Comparison of ENCODE assay signal across 1 cellular context in the genomic region with DNA sequence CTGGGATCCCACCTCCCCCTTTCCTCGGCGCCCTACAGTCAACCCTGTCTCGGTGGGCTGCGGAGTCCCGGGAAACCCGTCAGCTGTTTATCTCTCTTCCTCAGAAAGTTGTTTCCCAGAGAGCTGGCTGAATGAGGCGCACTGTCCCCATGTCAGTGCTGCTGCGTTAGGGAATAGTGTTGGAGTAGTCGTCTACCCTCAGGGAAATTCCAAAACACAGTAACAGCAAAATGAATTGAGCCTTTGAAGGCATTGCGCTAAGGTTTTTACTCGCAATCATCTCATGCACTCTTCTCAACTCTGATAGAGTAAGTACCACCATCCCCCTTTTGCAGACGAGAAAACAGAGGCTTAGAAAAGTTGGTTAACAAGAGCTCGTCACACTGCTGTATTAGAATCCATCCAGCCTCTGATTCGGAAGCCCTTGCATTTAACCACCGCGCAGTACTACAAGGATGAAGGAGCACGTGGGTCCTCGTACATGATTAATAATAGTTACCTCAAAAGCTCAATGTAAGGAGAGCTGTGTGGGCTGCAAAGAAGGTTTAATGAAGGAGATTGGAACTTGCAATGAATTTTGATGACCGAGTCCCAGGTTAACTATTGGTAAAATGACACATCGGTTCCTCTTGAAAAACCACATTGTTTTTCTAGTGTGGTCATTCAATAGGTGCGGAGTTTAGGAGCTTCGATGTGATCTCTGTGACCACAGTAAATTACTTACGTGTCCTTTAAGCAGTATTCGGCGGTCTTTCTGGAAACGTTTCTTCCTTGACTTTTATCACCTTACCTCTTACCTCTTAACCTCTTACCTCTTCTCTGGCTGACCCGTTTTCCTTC.
TF ChIP-seq lines count a peak whose summit lies in the region.

No MANE protein-coding gene starts in this region.

TF ChIP-seq in K562, 482 proteins besides CTCF, POLR2A, EP300 and RAD21 (continued from another document and continues in another):
- TF ChIP-seq, protein P1, sequence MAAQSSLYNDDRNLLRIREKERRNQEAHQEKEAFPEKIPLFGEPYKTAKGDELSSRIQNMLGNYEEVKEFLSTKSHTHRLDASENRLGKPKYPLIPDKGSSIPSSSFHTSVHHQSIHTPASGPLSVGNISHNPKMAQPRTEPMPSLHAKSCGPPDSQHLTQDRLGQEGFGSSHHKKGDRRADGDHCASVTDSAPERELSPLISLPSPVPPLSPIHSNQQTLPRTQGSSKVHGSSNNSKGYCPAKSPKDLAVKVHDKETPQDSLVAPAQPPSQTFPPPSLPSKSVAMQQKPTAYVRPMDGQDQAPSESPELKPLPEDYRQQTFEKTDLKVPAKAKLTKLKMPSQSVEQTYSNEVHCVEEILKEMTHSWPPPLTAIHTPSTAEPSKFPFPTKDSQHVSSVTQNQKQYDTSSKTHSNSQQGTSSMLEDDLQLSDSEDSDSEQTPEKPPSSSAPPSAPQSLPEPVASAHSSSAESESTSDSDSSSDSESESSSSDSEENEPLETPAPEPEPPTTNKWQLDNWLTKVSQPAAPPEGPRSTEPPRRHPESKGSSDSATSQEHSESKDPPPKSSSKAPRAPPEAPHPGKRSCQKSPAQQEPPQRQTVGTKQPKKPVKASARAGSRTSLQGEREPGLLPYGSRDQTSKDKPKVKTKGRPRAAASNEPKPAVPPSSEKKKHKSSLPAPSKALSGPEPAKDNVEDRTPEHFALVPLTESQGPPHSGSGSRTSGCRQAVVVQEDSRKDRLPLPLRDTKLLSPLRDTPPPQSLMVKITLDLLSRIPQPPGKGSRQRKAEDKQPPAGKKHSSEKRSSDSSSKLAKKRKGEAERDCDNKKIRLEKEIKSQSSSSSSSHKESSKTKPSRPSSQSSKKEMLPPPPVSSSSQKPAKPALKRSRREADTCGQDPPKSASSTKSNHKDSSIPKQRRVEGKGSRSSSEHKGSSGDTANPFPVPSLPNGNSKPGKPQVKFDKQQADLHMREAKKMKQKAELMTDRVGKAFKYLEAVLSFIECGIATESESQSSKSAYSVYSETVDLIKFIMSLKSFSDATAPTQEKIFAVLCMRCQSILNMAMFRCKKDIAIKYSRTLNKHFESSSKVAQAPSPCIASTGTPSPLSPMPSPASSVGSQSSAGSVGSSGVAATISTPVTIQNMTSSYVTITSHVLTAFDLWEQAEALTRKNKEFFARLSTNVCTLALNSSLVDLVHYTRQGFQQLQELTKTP (IDR thresholded peaks at IDR 0.05; ENCODE audit: low read depth in 1 of 2, partially characterized antibody in 2 of 2), result peak in 1 of 2 experiments; percentile 39
- TF ChIP-seq MEF2A (IDR thresholded peaks at IDR 0.05; ENCODE audit: control insufficient read depth, low read depth, low read length), result no peak
- TF ChIP-seq RFX1 (IDR thresholded peaks at IDR 0.05), result no peak
- TF ChIP-seq ZFPM2 (CRISPR knock-in tag; IDR thresholded peaks at IDR 0.05), result no peak
- 0 out of 2 replicates have a peak, but pooled peaks have one; percentile 64 for TF ChIP-seq ZNF57 (CRISPR knock-in tag; IDR thresholded peaks at IDR 0.05)
- no peak for TF ChIP-seq ZNF41 (CRISPR knock-in tag; conservative IDR thresholded peaks at IDR 0.05)
- TF ChIP-seq POLR3G (IDR thresholded peaks at IDR 0.05; ENCODE audit: extremely low read depth, insufficient read length, insufficient replicate concordance), result no peak
- 0 out of 2 replicates have a peak, but pooled peaks have one; percentile 30 for TF ChIP-seq CAMTA2 (CRISPR knock-in tag; conservative IDR thresholded peaks at IDR 0.05)
- TF ChIP-seq, protein P2, sequence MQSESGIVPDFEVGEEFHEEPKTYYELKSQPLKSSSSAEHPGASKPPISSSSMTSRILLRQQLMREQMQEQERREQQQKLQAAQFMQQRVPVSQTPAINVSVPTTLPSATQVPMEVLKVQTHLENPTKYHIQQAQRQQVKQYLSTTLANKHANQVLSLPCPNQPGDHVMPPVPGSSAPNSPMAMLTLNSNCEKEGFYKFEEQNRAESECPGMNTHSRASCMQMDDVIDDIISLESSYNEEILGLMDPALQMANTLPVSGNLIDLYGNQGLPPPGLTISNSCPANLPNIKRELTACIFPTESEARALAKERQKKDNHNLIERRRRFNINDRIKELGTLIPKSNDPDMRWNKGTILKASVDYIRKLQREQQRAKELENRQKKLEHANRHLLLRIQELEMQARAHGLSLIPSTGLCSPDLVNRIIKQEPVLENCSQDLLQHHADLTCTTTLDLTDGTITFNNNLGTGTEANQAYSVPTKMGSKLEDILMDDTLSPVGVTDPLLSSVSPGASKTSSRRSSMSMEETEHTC (IDR thresholded peaks at IDR 0.05), result no peak
- TF ChIP-seq TBP (optimal IDR thresholded peaks at IDR 0.05; ENCODE audit: low read depth, low read length), result no peak
- TF ChIP-seq ZNF146 (CRISPR knock-in tag; IDR thresholded peaks at IDR 0.05; ENCODE audit: unreplicated experiment), result no peak
- no peak for TF ChIP-seq GTF2E2 (tag; IDR thresholded peaks at IDR 0.05)
- TF ChIP-seq ZNF699 (CRISPR knock-in tag; IDR thresholded peaks at IDR 0.05; ENCODE audit: insufficient replicate concordance), result no peak
- no peak for TF ChIP-seq HDAC8 (tag; IDR thresholded peaks at IDR 0.05)
- no peak for TF ChIP-seq ZNF121 (CRISPR knock-in tag; conservative IDR thresholded peaks at IDR 0.05)
- no peak for TF ChIP-seq RBM39 (optimal IDR thresholded peaks at IDR 0.05; ENCODE audit: low read depth, low read length)
- TF ChIP-seq, protein P3, sequence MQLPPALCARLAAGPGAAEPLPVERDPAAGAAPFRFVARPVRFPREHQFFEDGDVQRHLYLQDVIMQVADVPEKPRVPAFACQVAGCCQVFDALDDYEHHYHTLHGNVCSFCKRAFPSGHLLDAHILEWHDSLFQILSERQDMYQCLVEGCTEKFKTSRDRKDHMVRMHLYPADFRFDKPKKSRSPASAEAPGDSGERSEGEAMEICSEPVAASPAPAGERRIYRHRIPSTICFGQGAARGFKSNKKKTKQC (CRISPR knock-in tag; IDR thresholded peaks at IDR 0.05), result no peak
- TF ChIP-seq, protein P4, sequence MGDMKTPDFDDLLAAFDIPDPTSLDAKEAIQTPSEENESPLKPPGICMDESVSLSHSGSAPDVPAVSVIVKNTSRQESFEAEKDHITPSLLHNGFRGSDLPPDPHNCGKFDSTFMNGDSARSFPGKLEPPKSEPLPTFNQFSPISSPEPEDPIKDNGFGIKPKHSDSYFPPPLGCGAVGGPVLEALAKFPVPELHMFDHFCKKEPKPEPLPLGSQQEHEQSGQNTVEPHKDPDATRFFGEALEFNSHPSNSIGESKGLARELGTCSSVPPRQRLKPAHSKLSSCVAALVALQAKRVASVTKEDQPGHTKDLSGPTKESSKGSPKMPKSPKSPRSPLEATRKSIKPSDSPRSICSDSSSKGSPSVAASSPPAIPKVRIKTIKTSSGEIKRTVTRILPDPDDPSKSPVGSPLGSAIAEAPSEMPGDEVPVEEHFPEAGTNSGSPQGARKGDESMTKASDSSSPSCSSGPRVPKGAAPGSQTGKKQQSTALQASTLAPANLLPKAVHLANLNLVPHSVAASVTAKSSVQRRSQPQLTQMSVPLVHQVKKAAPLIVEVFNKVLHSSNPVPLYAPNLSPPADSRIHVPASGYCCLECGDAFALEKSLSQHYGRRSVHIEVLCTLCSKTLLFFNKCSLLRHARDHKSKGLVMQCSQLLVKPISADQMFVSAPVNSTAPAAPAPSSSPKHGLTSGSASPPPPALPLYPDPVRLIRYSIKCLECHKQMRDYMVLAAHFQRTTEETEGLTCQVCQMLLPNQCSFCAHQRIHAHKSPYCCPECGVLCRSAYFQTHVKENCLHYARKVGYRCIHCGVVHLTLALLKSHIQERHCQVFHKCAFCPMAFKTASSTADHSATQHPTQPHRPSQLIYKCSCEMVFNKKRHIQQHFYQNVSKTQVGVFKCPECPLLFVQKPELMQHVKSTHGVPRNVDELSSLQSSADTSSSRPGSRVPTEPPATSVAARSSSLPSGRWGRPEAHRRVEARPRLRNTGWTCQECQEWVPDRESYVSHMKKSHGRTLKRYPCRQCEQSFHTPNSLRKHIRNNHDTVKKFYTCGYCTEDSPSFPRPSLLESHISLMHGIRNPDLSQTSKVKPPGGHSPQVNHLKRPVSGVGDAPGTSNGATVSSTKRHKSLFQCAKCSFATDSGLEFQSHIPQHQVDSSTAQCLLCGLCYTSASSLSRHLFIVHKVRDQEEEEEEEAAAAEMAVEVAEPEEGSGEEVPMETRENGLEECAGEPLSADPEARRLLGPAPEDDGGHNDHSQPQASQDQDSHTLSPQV (IDR thresholded peaks at IDR 0.05), result peak; percentile 85
- no peak for TF ChIP-seq ZFX (CRISPR knock-in tag; IDR thresholded peaks at IDR 0.05)
- TF ChIP-seq, protein P5, sequence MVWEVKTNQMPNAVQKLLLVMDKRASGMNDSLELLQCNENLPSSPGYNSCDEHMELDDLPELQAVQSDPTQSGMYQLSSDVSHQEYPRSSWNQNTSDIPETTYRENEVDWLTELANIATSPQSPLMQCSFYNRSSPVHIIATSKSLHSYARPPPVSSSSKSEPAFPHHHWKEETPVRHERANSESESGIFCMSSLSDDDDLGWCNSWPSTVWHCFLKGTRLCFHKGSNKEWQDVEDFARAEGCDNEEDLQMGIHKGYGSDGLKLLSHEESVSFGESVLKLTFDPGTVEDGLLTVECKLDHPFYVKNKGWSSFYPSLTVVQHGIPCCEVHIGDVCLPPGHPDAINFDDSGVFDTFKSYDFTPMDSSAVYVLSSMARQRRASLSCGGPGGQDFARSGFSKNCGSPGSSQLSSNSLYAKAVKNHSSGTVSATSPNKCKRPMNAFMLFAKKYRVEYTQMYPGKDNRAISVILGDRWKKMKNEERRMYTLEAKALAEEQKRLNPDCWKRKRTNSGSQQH (CRISPR knock-in tag; IDR thresholded peaks at IDR 0.05), result no peak
- peak; percentile 28; the same call in 1 of the 2 replicates for TF ChIP-seq SMARCA5 (IDR thresholded peaks at IDR 0.05)
- TF ChIP-seq, protein P6, sequence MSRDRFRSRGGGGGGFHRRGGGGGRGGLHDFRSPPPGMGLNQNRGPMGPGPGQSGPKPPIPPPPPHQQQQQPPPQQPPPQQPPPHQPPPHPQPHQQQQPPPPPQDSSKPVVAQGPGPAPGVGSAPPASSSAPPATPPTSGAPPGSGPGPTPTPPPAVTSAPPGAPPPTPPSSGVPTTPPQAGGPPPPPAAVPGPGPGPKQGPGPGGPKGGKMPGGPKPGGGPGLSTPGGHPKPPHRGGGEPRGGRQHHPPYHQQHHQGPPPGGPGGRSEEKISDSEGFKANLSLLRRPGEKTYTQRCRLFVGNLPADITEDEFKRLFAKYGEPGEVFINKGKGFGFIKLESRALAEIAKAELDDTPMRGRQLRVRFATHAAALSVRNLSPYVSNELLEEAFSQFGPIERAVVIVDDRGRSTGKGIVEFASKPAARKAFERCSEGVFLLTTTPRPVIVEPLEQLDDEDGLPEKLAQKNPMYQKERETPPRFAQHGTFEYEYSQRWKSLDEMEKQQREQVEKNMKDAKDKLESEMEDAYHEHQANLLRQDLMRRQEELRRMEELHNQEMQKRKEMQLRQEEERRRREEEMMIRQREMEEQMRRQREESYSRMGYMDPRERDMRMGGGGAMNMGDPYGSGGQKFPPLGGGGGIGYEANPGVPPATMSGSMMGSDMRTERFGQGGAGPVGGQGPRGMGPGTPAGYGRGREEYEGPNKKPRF (IDR thresholded peaks at IDR 0.05; ENCODE audit: low read depth, low read length), result no peak
- TF ChIP-seq POU5F1 (IDR thresholded peaks at IDR 0.05; ENCODE audit: borderline replicate concordance, low read depth, low read length, partially characterized antibody), result no peak
- TF ChIP-seq DACH1 (IDR thresholded peaks at IDR 0.05; ENCODE audit: partially characterized antibody), result no peak
- TF ChIP-seq KLF13 (tag; IDR thresholded peaks at IDR 0.05; ENCODE audit: borderline replicate concordance, low read depth), result peak; percentile 59; the same call in 1 of the 2 replicates
- TF ChIP-seq MCM5 (IDR thresholded peaks at IDR 0.05; ENCODE audit: low read depth), result no peak
- TF ChIP-seq, protein P7, sequence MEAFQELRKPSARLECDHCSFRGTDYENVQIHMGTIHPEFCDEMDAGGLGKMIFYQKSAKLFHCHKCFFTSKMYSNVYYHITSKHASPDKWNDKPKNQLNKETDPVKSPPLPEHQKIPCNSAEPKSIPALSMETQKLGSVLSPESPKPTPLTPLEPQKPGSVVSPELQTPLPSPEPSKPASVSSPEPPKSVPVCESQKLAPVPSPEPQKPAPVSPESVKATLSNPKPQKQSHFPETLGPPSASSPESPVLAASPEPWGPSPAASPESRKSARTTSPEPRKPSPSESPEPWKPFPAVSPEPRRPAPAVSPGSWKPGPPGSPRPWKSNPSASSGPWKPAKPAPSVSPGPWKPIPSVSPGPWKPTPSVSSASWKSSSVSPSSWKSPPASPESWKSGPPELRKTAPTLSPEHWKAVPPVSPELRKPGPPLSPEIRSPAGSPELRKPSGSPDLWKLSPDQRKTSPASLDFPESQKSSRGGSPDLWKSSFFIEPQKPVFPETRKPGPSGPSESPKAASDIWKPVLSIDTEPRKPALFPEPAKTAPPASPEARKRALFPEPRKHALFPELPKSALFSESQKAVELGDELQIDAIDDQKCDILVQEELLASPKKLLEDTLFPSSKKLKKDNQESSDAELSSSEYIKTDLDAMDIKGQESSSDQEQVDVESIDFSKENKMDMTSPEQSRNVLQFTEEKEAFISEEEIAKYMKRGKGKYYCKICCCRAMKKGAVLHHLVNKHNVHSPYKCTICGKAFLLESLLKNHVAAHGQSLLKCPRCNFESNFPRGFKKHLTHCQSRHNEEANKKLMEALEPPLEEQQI (IDR thresholded peaks at IDR 0.05), result no peak
- TF ChIP-seq, protein P8, sequence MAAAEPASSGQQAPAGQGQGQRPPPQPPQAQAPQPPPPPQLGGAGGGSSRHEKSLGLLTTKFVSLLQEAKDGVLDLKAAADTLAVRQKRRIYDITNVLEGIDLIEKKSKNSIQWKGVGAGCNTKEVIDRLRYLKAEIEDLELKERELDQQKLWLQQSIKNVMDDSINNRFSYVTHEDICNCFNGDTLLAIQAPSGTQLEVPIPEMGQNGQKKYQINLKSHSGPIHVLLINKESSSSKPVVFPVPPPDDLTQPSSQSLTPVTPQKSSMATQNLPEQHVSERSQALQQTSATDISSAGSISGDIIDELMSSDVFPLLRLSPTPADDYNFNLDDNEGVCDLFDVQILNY (CRISPR knock-in tag; IDR thresholded peaks at IDR 0.05), result no peak
- no peak for TF ChIP-seq NEUROD1 (IDR thresholded peaks at IDR 0.05; ENCODE audit: borderline replicate concordance, low read depth, low read length, partially characterized antibody)
- TF ChIP-seq HDAC1 (IDR thresholded peaks at IDR 0.05), result peak in 1 of 2 experiments; percentile 75; a peak in 2 of 4 replicates
- TF ChIP-seq, protein P9, sequence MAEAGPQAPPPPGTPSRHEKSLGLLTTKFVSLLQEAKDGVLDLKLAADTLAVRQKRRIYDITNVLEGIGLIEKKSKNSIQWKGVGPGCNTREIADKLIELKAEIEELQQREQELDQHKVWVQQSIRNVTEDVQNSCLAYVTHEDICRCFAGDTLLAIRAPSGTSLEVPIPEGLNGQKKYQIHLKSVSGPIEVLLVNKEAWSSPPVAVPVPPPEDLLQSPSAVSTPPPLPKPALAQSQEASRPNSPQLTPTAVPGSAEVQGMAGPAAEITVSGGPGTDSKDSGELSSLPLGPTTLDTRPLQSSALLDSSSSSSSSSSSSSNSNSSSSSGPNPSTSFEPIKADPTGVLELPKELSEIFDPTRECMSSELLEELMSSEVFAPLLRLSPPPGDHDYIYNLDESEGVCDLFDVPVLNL (CRISPR knock-in tag; IDR thresholded peaks at IDR 0.05; ENCODE audit: low read depth), result no peak
- no peak for TF ChIP-seq NCOA1 (IDR thresholded peaks at IDR 0.05; ENCODE audit: low read depth)
- TF ChIP-seq ZNF830 (CRISPR knock-in tag; IDR thresholded peaks at IDR 0.05), result no peak
- TF ChIP-seq WHSC1 (IDR thresholded peaks at IDR 0.05; ENCODE audit: low read length), result no peak
- TF ChIP-seq TBL1XR1 (IDR thresholded peaks at IDR 0.05; ENCODE audit: low read length in 2 of 2), result no peak
- TF ChIP-seq CBFA2T3 (IDR thresholded peaks at IDR 0.05), result no peak
- no peak; a peak in 1 of 4 replicates for TF ChIP-seq SRF (CRISPR knock-in tag; IDR thresholded peaks at IDR 0.05)
- TF ChIP-seq ZNF785 (CRISPR knock-in tag; IDR thresholded peaks at IDR 0.05), result no peak
- TF ChIP-seq TSC22D4 (tag; IDR thresholded peaks at IDR 0.05), result no peak
- TF ChIP-seq SMAD4 (CRISPR knock-in tag; conservative IDR thresholded peaks at IDR 0.05), result no peak; the same call in none of the 2 replicates
